9 cellular contexts compared by ENCODE assay signal in the genomic region with DNA sequence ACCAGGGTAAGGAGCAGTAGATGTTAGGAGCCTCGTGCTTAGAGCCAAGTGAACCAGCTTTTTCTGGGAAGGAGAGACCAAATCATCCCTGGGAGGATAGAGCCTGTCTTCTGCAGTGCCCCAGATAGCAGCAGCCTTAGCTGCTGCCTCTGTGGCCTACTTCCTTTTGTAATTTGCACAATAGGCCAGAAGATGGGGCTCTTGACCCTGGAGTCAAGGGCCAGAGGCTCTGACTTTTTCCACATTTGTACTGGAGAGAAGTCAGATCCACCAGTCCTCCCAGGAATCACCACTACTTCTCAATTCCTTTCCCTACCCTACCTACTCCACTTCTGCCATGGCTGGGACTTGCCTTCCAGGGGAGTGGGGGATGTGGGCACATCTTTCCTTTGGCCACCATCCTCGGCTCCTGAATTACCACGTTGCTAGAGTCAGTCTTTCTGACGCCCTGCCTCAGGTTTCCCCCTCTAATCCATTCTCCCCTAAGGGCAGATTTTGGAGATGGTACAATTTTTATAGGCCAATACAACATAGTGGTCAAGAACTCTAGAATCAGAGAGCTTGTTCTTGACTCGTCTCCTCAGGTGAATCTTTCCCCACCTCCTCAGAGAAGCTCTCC. TPM values are rescaled to one million over a fixed set of nuclear protein-coding genes. Genes with fewer than 3 reads are reported as not detected.
DNase-seq lines count a peak whose midpoint lies in the region; ATAC-seq and TF ChIP-seq lines count a peak whose summit lies in the region.
"Had no signal": no experiment of that assay in that cellular context is flagged by ENCODE, and none has a peak within 500 bp of the region (broad histone marks: within the 10 kb centered on the region; RNA-seq: fewer than 3 reads in every experiment).

No MANE protein-coding gene starts in this region.

- no peak overlapping the region for H3K4ac ChIP-seq in neuronal stem cell (ENCODE audit: low read length)

- WGBS in neuronal stem cell (ENCODE audit: extremely low coverage in 2 of 2, insufficient read length in 2 of 2, insufficient replicate concordance in 1 of 2), 2 donors: no CpG with 5 or more reads among the region's 5 CpGs

- H3K4me1 ChIP-seq in fibroblast of lung (ENCODE audit: control insufficient read depth, extremely low read depth, insufficient read depth, low read length): peaks cover 2% of the 10 kb centered on the region
- H3K4me1 ChIP-seq in neuronal stem cell (ENCODE audit: control insufficient read depth in 2 of 2, insufficient read depth in 1 of 2, low read depth in 1 of 2, low read length in 2 of 2): peaks cover 10 to 41% of the 10 kb centered on the region in 2 donors

- no peak overlapping the region for H2AK5ac ChIP-seq in neuronal stem cell (ENCODE audit: low read depth, low read length)

- H3K79me2 ChIP-seq in fibroblast of lung (ENCODE audit: control insufficient read depth, insufficient read depth, low read length): peaks cover 2% of the 10 kb centered on the region

- no peak overlapping the region for H4K91ac ChIP-seq in neuronal stem cell (ENCODE audit: low read depth, low read length, poor library complexity)

- no peak overlapping the region for H4K8ac ChIP-seq in neuronal stem cell (ENCODE audit: low read depth, low read length)

- H2BK5ac ChIP-seq in neuronal stem cell (ENCODE audit: low read length): no peak overlapping the region

- H3K4me3 ChIP-seq in HFF-Myc (replicated peaks; ENCODE audit: low read depth, low read length): no peak overlapping the region
- H3K4me3 ChIP-seq in fibroblast of lung (replicated peaks in 1 of 4; ENCODE audit: control extremely low read depth in 1 of 4, insufficient read depth in 1 of 4, low read depth in 3 of 4, low read length in 4 of 4): no peak overlapping the region
- no peak overlapping the region for H3K4me3 ChIP-seq in neuronal stem cell (ENCODE audit: low read length in 2 of 2)

- no peak overlapping the region for H2BK12ac ChIP-seq in neuronal stem cell (ENCODE audit: low read length)

- peak; percentile 68 for TF ChIP-seq CTCF in HFF-Myc (IDR thresholded peaks at IDR 0.05; ENCODE audit: low read depth, low read length, missing control alignments)
- TF ChIP-seq CTCF in fibroblast of lung (conservative IDR thresholded peaks at IDR 0.05 in 1 of 2, IDR thresholded peaks at IDR 0.05 in 1 of 2; ENCODE audit: low read depth in 1 of 2, low read length in 2 of 2): peak; percentile 60 to 62

- DNase-seq in COLO668 (lab: John Stamatoyannopoulos, UW; ENCODE audit: unreplicated experiment): peak; percentile 44
- peak; percentile 27 for DNase-seq in HFF-Myc (ENCODE audit: extremely low read depth, low read depth)
- DNase-seq in NCI-H526 treated with DMSO at 0.1 percent for 48 hours (lab: John Stamatoyannopoulos, UW): peak; percentile 20
- DNase-seq in activated CD8-positive, alpha-beta memory T cell treated with anti-CD3 and anti-CD28 coated beads, Interleukin-2, amount 50 U/mL, for 48 hours: peak; percentile 61
- DNase-seq in fibroblast of lung (ENCODE audit: low read depth in 2 of 2): peak; percentile 53 to 75
- DNase-seq in neuronal stem cell (ENCODE audit: low spot score): peak; percentile 69

- no peak overlapping the region for H2AFZ ChIP-seq in fibroblast of lung (ENCODE audit: low read length)
- peak overlapping the region; percentile 32 for H2AFZ ChIP-seq in neuronal stem cell (ENCODE audit: low read length)

- H3K36me3 ChIP-seq in fibroblast of lung (ENCODE audit: control insufficient read depth, insufficient read depth, low read length) (no peaks in the 10 kb centered on the region), neuronal stem cell (replicated peaks in 1 of 2; ENCODE audit: control insufficient read depth in 2 of 2, insufficient read depth in 2 of 2, low read length in 2 of 2) (no peaks in the 10 kb centered on the region)

- no peaks in the 10 kb centered on the region for H4K20me1 ChIP-seq in fibroblast of lung (ENCODE audit: control insufficient read depth, extremely low read depth, insufficient read depth, low read length)

- H3K27ac ChIP-seq in fibroblast of lung (ENCODE audit: insufficient read depth, low read length) (no peak overlapping the region), neuronal stem cell (replicated peaks; ENCODE audit: low read length) (no peak overlapping the region)

- no peak overlapping the region for H3K18ac ChIP-seq in neuronal stem cell (ENCODE audit: low read length)

- ATAC-seq in HG03095 (IDR thresholded peaks at IDR 0.05; ENCODE audit: unreplicated experiment) (no peak), HG03439 (IDR thresholded peaks at IDR 0.05; ENCODE audit: unreplicated experiment) (no peak)
- ATAC-seq: T-helper 17 cell had no signal

- H3K79me1 ChIP-seq in neuronal stem cell (ENCODE audit: low read depth, low read length): no peaks in the 10 kb centered on the region

- H3K14ac ChIP-seq in neuronal stem cell (ENCODE audit: low read length): no peak overlapping the region

- H3K4me2 ChIP-seq in fibroblast of lung (ENCODE audit: extremely low read depth, insufficient read depth, low read length) (no peak overlapping the region), neuronal stem cell (ENCODE audit: insufficient read depth, low read length, poor library complexity, severe bottlenecking) (no peak overlapping the region)

- no peak overlapping the region for H3K23ac ChIP-seq in neuronal stem cell (ENCODE audit: low read depth, low read length, poor library complexity)

- H3K27me3 ChIP-seq in fibroblast of lung (ENCODE audit: control insufficient read depth, insufficient read depth, low read length) (no peaks in the 10 kb centered on the region), neuronal stem cell (ENCODE audit: control insufficient read depth in 3 of 3, insufficient read depth in 3 of 3, low read depth in 1 of 3, low read length in 3 of 3) (no peaks in the 10 kb centered on the region)

- no peak overlapping the region for H2BK120ac ChIP-seq in neuronal stem cell (ENCODE audit: low read depth, low read length)

- H2BK15ac ChIP-seq in neuronal stem cell (ENCODE audit: low read length): no peak overlapping the region

- H3K9ac ChIP-seq in fibroblast of lung (ENCODE audit: insufficient read depth, low read length) (no peak overlapping the region), neuronal stem cell (ENCODE audit: low read depth, low read length, poor library complexity) (no peak overlapping the region)

- H3K9me3 ChIP-seq in fibroblast of lung (ENCODE audit: control insufficient read depth, insufficient read depth, low read depth, low read length) (no peaks in the 10 kb centered on the region), neuronal stem cell (replicated peaks in 1 of 2; ENCODE audit: control insufficient read depth in 2 of 2, insufficient read depth in 1 of 2, low read depth in 1 of 2, low read length in 2 of 2) (no peaks in the 10 kb centered on the region)

RNA-seq across cellular contexts. Expression of a gene that starts 3.3 kb away (rescaled TPM):
- 3.3 and 7.3 TPM in 2 replicates for total RNA-seq in fibroblast of lung
- 4.9 and 12.4 TPM in 2 replicates for polyA plus RNA-seq in fibroblast of lung
- 3.2 and 6.9 TPM in 2 replicates for polyA plus RNA-seq in fibroblast of lung (2012)
- polyA minus RNA-seq in fibroblast of lung (ENCODE audit: low replicate concordance): 8.6 and 11.3 TPM in 2 replicates
- polyA plus RNA-seq in neuronal stem cell (2013, experiment 1 of 2): 6.1 TPM
- 6.1 TPM for polyA plus RNA-seq in neuronal stem cell (2013, experiment 2 of 2)

RNA-seq across cellular contexts. Expression of a gene that starts 30.2 kb away (rescaled TPM):
- total RNA-seq in fibroblast of lung: 25.9 and 115 TPM in 2 replicates
- 25.2 and 74.2 TPM in 2 replicates for polyA plus RNA-seq in fibroblast of lung
- 29.2 and 74.1 TPM in 2 replicates for polyA plus RNA-seq in fibroblast of lung (2012)
- polyA minus RNA-seq in fibroblast of lung (ENCODE audit: low replicate concordance): 28.5 and 191 TPM in 2 replicates
- 0.21 TPM for polyA plus RNA-seq in neuronal stem cell (2013, experiment 1 of 2)
- 0.03 TPM for polyA plus RNA-seq in neuronal stem cell (2013, experiment 2 of 2)
